7 cellular contexts compared by ENCODE assay signal in genomic region chr7:151057038-151057736, GRCh38. TPM values are rescaled to one million over a fixed set of nuclear protein-coding genes. Genes with fewer than 3 reads are reported as not detected.
A peak's percentile ranks its signal among the peaks of the same experiment; 100 is the strongest.
DNase-seq lines count a peak whose midpoint lies in the region; ATAC-seq and TF ChIP-seq lines count a peak whose summit lies in the region.

No MANE protein-coding gene starts in this region.

- intact Hi-C loops in dendritic cell treated with granulocyte-macrophage colony-stimulating factor and Interleukin-4, amounts not matched to agents 40 ng/mL and 50 ng/mL, for 4 days (cut with micrococcal nuclease), result loop anchor here (10.0 kb wide), 1 partner anchor 58 kb away; no protein-coding TSS in a partner anchor

- CTCF ChIA-PET in HEK293 (lab: Yijun Ruan, JAX) (interaction anchor here (0.6 to 1.9 kb wide), 3 partner anchors 45 to 158 kb away, joined by 3 to 4 read pairs (median 4); no protein-coding TSS in a partner anchor), GM10248 (lab: Yijun Ruan, JAX) (interaction anchor here (1.1 kb wide), 1 partner anchor 187 kb away, joined by 3 read pairs; no protein-coding TSS in a partner anchor)

- POLR2A ChIA-PET in HEK293 (lab: Yijun Ruan, JAX), result interaction anchor here (0.9 to 2.1 kb wide), 6 partner anchors 10 to 44 kb away, joined by 3 to 11 read pairs (median 6); partner anchors contain the start of genes ABCB8 and FASTK
- POLR2A ChIA-PET in GM10248 (lab: Yijun Ruan, JAX), result no interaction called here

- peak overlapping the region; percentile 92 for H3K27ac Mint-ChIP-seq in dendritic cell treated with granulocyte-macrophage colony-stimulating factor and Interleukin-4, amounts not matched to agents 40 ng/mL and 50 ng/mL, for 4 days
- H3K27ac Mint-ChIP-seq in natural killer cell treated with Interleukin-12 subunit alpha and Interleukin-12 subunit beta and Interleukin-15 and Interleukin-18, amount 100 ng/mL, for 72 hours, result peak overlapping the region; percentile 83 to 92

- H3K27me3 Mint-ChIP-seq in dendritic cell treated with granulocyte-macrophage colony-stimulating factor and Interleukin-4, amounts not matched to agents 40 ng/mL and 50 ng/mL, for 4 days, result no peaks in the 10 kb centered on the region
- peaks cover 3 to 8% of the 10 kb centered on the region in 2 donors for H3K27me3 Mint-ChIP-seq in natural killer cell treated with Interleukin-12 subunit alpha and Interleukin-12 subunit beta and Interleukin-15 and Interleukin-18, amount 100 ng/mL, for 72 hours

- no peaks in the 10 kb centered on the region for H3K9me3 Mint-ChIP-seq in dendritic cell treated with granulocyte-macrophage colony-stimulating factor and Interleukin-4, amounts not matched to agents 40 ng/mL and 50 ng/mL, for 4 days
- H3K9me3 Mint-ChIP-seq in natural killer cell treated with Interleukin-12 subunit alpha and Interleukin-12 subunit beta and Interleukin-15 and Interleukin-18, amount 100 ng/mL, for 72 hours, result no peaks in the 10 kb centered on the region

- ATAC-seq in GM18867 (IDR thresholded peaks at IDR 0.05; ENCODE audit: unreplicated experiment), result peak; percentile 5
- peak in 1 of 2 donors; percentile 1 for ATAC-seq in natural killer cell treated with Interleukin-12 subunit alpha and Interleukin-12 subunit beta and Interleukin-15 and Interleukin-18, amount 100 ng/mL, for 72 hours

- H3K4me3 ChIP-seq in HEK293 (ENCODE audit: low read depth, low read length), result peak overlapping the region; percentile 67

- H3K4me1 ChIP-seq in HEK293 (ENCODE audit: control insufficient read depth, insufficient read depth, low read length), result no peaks in the 10 kb centered on the region; the same call in 1 of the 2 replicates

- H3K36me3 Mint-ChIP-seq in dendritic cell treated with granulocyte-macrophage colony-stimulating factor and Interleukin-4, amounts not matched to agents 40 ng/mL and 50 ng/mL, for 4 days (ENCODE audit: low read depth), result peaks cover 66% of the 10 kb centered on the region
- no peaks in the 10 kb centered on the region for H3K36me3 Mint-ChIP-seq in natural killer cell treated with Interleukin-12 subunit alpha and Interleukin-12 subunit beta and Interleukin-15 and Interleukin-18, amount 100 ng/mL, for 72 hours

- H3K4me3 Mint-ChIP-seq in dendritic cell treated with granulocyte-macrophage colony-stimulating factor and Interleukin-4, amounts not matched to agents 40 ng/mL and 50 ng/mL, for 4 days, result peak overlapping the region; percentile 91
- peak overlapping the region; percentile 93 for H3K4me3 Mint-ChIP-seq in natural killer cell treated with Interleukin-12 subunit alpha and Interleukin-12 subunit beta and Interleukin-15 and Interleukin-18, amount 100 ng/mL, for 72 hours

- DNase-seq in NCI-H146 (lab: John Stamatoyannopoulos, UW), result peak; percentile 72
- DNase-seq in natural killer cell treated with Interleukin-12 subunit alpha and Interleukin-12 subunit beta and Interleukin-15 and Interleukin-18, amount 100 ng/mL, for 72 hours (ENCODE audit: low spot score), result no peak
- DNase-seq in GM10248 (ENCODE audit: extremely low spot score), result no peak
- DNase-seq in NCI-H345 (lab: John Stamatoyannopoulos, UW), result no peak

- no peaks in the 10 kb centered on the region for H3K9me3 ChIP-seq in HEK293 (ENCODE audit: control insufficient read depth, insufficient read depth, low read depth, low read length)

- H3K4me1 Mint-ChIP-seq in dendritic cell treated with granulocyte-macrophage colony-stimulating factor and Interleukin-4, amounts not matched to agents 40 ng/mL and 50 ng/mL, for 4 days (ENCODE audit: low read depth), result peaks cover 78% of the 10 kb centered on the region
- H3K4me1 Mint-ChIP-seq in natural killer cell treated with Interleukin-12 subunit alpha and Interleukin-12 subunit beta and Interleukin-15 and Interleukin-18, amount 100 ng/mL, for 72 hours (ENCODE audit: low read depth in 2 of 2), result peaks cover 28 to 29% of the 10 kb centered on the region in 2 donors

- H3K36me3 ChIP-seq in HEK293 (ENCODE audit: control insufficient read depth in 2 of 2, insufficient read depth in 1 of 2, low read length in 2 of 2), result peaks cover 0 to 41% of the 10 kb centered on the region in 2 experiments; a peak in 1 of 3 replicates

- TF ChIP-seq CTCF in HEK293 (tag by site-specific recombination; IDR thresholded peaks at IDR 0.05), result no peak
- TF ChIP-seq CTCF in GM10248 (IDR thresholded peaks at IDR 0.05; ENCODE audit: control extremely low read depth, extremely low read depth, low read depth, missing control alignments), result no peak

- no peak overlapping the region; the same call in 1 of the 2 replicates for H3K27ac ChIP-seq in HEK293 (ENCODE audit: extremely low read depth, low read depth, low read length)

TF ChIP-seq in HEK293, 187 proteins besides CTCF, POLR2A, EP300 and RAD21:
- TF ChIP-seq GLIS2 (tag by site-specific recombination; IDR thresholded peaks at IDR 0.05) (peak; percentile 85), ZNF146 (tag by site-specific recombination; IDR thresholded peaks at IDR 0.05) (0 out of 2 replicates have a peak, but pooled peaks have one; percentile 8), ZBTB7A (tag by site-specific recombination; IDR thresholded peaks at IDR 0.05; ENCODE audit: low read depth) (peak; percentile 37; the same call in 1 of the 2 replicates), ZBTB48 (tag by site-specific recombination; IDR thresholded peaks at IDR 0.05) (peak; percentile 37; the same call in 1 of the 2 replicates), ZNF776 (tag by site-specific recombination; IDR thresholded peaks at IDR 0.05; ENCODE audit: borderline replicate concordance) (no peak), ZNF2 (tag by site-specific recombination; IDR thresholded peaks at IDR 0.05) (no peak)
- TF ChIP-seq, protein P1, sequence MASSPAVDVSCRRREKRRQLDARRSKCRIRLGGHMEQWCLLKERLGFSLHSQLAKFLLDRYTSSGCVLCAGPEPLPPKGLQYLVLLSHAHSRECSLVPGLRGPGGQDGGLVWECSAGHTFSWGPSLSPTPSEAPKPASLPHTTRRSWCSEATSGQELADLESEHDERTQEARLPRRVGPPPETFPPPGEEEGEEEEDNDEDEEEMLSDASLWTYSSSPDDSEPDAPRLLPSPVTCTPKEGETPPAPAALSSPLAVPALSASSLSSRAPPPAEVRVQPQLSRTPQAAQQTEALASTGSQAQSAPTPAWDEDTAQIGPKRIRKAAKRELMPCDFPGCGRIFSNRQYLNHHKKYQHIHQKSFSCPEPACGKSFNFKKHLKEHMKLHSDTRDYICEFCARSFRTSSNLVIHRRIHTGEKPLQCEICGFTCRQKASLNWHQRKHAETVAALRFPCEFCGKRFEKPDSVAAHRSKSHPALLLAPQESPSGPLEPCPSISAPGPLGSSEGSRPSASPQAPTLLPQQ (tag by site-specific recombination; IDR thresholded peaks at IDR 0.05), result 0 out of 2 replicates have a peak, but pooled peaks have one; percentile 31
- TF ChIP-seq, protein P2, sequence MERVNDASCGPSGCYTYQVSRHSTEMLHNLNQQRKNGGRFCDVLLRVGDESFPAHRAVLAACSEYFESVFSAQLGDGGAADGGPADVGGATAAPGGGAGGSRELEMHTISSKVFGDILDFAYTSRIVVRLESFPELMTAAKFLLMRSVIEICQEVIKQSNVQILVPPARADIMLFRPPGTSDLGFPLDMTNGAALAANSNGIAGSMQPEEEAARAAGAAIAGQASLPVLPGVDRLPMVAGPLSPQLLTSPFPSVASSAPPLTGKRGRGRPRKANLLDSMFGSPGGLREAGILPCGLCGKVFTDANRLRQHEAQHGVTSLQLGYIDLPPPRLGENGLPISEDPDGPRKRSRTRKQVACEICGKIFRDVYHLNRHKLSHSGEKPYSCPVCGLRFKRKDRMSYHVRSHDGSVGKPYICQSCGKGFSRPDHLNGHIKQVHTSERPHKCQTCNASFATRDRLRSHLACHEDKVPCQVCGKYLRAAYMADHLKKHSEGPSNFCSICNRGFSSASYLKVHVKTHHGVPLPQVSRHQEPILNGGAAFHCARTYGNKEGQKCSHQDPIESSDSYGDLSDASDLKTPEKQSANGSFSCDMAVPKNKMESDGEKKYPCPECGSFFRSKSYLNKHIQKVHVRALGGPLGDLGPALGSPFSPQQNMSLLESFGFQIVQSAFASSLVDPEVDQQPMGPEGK (tag by site-specific recombination; IDR thresholded peaks at IDR 0.05), result peak; percentile 9
- TF ChIP-seq, protein P3, sequence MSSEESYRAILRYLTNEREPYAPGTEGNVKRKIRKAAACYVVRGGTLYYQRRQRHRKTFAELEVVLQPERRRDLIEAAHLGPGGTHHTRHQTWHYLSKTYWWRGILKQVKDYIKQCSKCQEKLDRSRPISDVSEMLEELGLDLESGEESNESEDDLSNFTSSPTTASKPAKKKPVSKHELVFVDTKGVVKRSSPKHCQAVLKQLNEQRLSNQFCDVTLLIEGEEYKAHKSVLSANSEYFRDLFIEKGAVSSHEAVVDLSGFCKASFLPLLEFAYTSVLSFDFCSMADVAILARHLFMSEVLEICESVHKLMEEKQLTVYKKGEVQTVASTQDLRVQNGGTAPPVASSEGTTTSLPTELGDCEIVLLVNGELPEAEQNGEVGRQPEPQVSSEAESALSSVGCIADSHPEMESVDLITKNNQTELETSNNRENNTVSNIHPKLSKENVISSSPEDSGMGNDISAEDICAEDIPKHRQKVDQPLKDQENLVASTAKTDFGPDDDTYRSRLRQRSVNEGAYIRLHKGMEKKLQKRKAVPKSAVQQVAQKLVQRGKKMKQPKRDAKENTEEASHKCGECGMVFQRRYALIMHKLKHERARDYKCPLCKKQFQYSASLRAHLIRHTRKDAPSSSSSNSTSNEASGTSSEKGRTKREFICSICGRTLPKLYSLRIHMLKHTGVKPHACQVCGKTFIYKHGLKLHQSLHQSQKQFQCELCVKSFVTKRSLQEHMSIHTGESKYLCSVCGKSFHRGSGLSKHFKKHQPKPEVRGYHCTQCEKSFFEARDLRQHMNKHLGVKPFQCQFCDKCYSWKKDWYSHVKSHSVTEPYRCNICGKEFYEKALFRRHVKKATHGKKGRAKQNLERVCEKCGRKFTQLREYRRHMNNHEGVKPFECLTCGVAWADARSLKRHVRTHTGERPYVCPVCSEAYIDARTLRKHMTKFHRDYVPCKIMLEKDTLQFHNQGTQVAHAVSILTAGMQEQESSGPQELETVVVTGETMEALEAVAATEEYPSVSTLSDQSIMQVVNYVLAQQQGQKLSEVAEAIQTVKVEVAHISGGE (tag by site-specific recombination; conservative IDR thresholded peaks at IDR 0.05; ENCODE audit: low read depth), result peak; percentile 78; the same call in 1 of the 2 replicates

RNA-seq across cellular contexts. Expression of gene CDK5, which starts 0.5 kb away (rescaled TPM):
- 10 to 100 TPM; 12.5 to 16.2 TPM for total RNA-seq in natural killer cell treated with Interleukin-12 subunit alpha and Interleukin-12 subunit beta and Interleukin-15 and Interleukin-18, amount 100 ng/mL, for 72 hours

RNA-seq across cellular contexts. Expression of gene SLC4A2, which starts 2.2 kb away (rescaled TPM):
- 100 to 1,000 TPM; 117 to 195 TPM for total RNA-seq in natural killer cell treated with Interleukin-12 subunit alpha and Interleukin-12 subunit beta and Interleukin-15 and Interleukin-18, amount 100 ng/mL, for 72 hours

RNA-seq across cellular contexts. Expression of gene ASIC3, which starts 8.9 kb away (rescaled TPM):
- 1 to 10 TPM; 2.8 to 4.7 TPM for total RNA-seq in natural killer cell treated with Interleukin-12 subunit alpha and Interleukin-12 subunit beta and Interleukin-15 and Interleukin-18, amount 100 ng/mL, for 72 hours

RNA-seq across cellular contexts. Expression of gene FASTK, which starts 23.4 kb away (rescaled TPM):
- total RNA-seq in natural killer cell treated with Interleukin-12 subunit alpha and Interleukin-12 subunit beta and Interleukin-15 and Interleukin-18, amount 100 ng/mL, for 72 hours, result 100 to 1,000 TPM in 1 of 2 donors, 10 to 100 TPM in 1; 84.4 to 131 TPM

RNA-seq across cellular contexts. Expression of gene TMUB1, which starts 26.1 kb away (rescaled TPM):
- 10 to 100 TPM; 65.5 to 73.1 TPM for total RNA-seq in natural killer cell treated with Interleukin-12 subunit alpha and Interleukin-12 subunit beta and Interleukin-15 and Interleukin-18, amount 100 ng/mL, for 72 hours
